Comparison of ENCODE assay signal across 26 cellular contexts in genomic region chr20:63073051-63073737, GRCh38.
DNase-seq lines count a peak whose midpoint lies in the region; ATAC-seq and TF ChIP-seq lines count a peak whose summit lies in the region.
"Had no signal": no experiment of that assay in that cellular context is flagged by ENCODE, and none has a peak within 500 bp of the region (broad histone marks: within the 10 kb centered on the region; RNA-seq: fewer than 3 reads in every experiment).

No MANE protein-coding gene starts in this region.

- CTCF ChIA-PET in SK-N-SH (lab: Yijun Ruan, JAX), result interaction anchor here (1.0 to 5.7 kb wide), 4 partner anchors 13 to 150 kb away, joined by 3 to 36 read pairs (median 7); no protein-coding TSS in a partner anchor
- CTCF ChIA-PET in CD8-positive, alpha-beta T cell (lab: Charles Lee), result interaction anchor here (1.1 kb wide), 1 partner anchor 12 kb away, joined by 3 read pairs; no protein-coding TSS in a partner anchor

- 0 out of 2 replicates have a peak, but pooled peaks cover 3% of the 10 kb centered on the region for H4K20me1 ChIP-seq in SK-N-SH (ENCODE audit: insufficient read depth)

- peaks cover 0 to 5% of the 10 kb centered on the region in 2 experiments; a peak in 1 of 4 replicates for H3K4me1 ChIP-seq in SK-N-SH (ENCODE audit: control insufficient read depth in 1 of 2, insufficient read depth in 2 of 2, low read depth in 1 of 2, low read length in 1 of 2)
- no peaks in the 10 kb centered on the region for H3K4me1 ChIP-seq in CD8-positive, alpha-beta T cell (ENCODE audit: insufficient read depth, low read length)
- no peaks in the 10 kb centered on the region for H3K4me1 ChIP-seq in endodermal cell (ENCODE audit: control insufficient read depth, insufficient read depth, low read length)
- no peaks in the 10 kb centered on the region for H3K4me1 ChIP-seq in trophoblast cell (ENCODE audit: control insufficient read depth in 1 of 2, insufficient read depth in 2 of 2, low read length in 2 of 2)
- H3K4me1 ChIP-seq in gastroesophageal sphincter, result peaks cover 0 to 16% (median 0%) of the 10 kb centered on the region in 3 donors

- no peaks in the 10 kb centered on the region for H3K36me3 Mint-ChIP-seq in CD8-positive, alpha-beta T cell
- no peaks in the 10 kb centered on the region for H3K36me3 Mint-ChIP-seq in endodermal cell (ENCODE audit: low read depth)
- no peaks in the 10 kb centered on the region for H3K36me3 Mint-ChIP-seq in activated CD4-positive, alpha-beta T cell treated with anti-CD3 and anti-CD28 coated beads, Interleukin-2, amount 10 ng/mL, durations not matched to agents 24 days and 14 days (ENCODE audit: low read depth)
- H3K36me3 Mint-ChIP-seq: memory B cell had no signal

- no peak for TF ChIP-seq CTCF in SK-N-SH (IDR thresholded peaks at IDR 0.05)
- TF ChIP-seq CTCF in CD8-positive, alpha-beta T cell (IDR thresholded peaks at IDR 0.05), result no peak
- TF ChIP-seq CTCF in endodermal cell (conservative IDR thresholded peaks at IDR 0.05), result no peak
- TF ChIP-seq CTCF in gastroesophageal sphincter (IDR thresholded peaks at IDR 0.05), result no peak

- no peak for TF ChIP-seq RAD21 in SK-N-SH (IDR thresholded peaks at IDR 0.05; ENCODE audit: low read length)

- H3K4ac ChIP-seq in trophoblast cell (ENCODE audit: low read depth, low read length), result no peak overlapping the region

- H2AK5ac ChIP-seq in trophoblast cell (ENCODE audit: low read length), result no peak overlapping the region

- no peak overlapping the region for H3K4me2 ChIP-seq in SK-N-SH
- no peak overlapping the region for H3K4me2 ChIP-seq in trophoblast cell (ENCODE audit: low read length)

- H3K9me3 ChIP-seq in SK-N-SH, result peaks cover 3% of the 10 kb centered on the region; the same call in 1 of the 2 replicates
- peaks cover 4% of the 10 kb centered on the region for H3K9me3 ChIP-seq in CD8-positive, alpha-beta T cell (ENCODE audit: low read length)
- H3K9me3 ChIP-seq in endodermal cell (ENCODE audit: control insufficient read depth, low read length), result peaks cover 6% of the 10 kb centered on the region
- H3K9me3 ChIP-seq in trophoblast cell (ENCODE audit: insufficient read depth, low read depth, low read length), result peaks cover 9% of the 10 kb centered on the region
- H3K9me3 ChIP-seq in gastroesophageal sphincter, result peaks cover 0 to 32% (median 0%) of the 10 kb centered on the region in 3 donors

- H3K4me1 Mint-ChIP-seq in CD8-positive, alpha-beta T cell (ENCODE audit: low read depth), result peaks cover 4% of the 10 kb centered on the region
- peaks cover 3% of the 10 kb centered on the region for H3K4me1 Mint-ChIP-seq in endodermal cell
- peaks cover 1% of the 10 kb centered on the region for H3K4me1 Mint-ChIP-seq in activated CD4-positive, alpha-beta T cell treated with anti-CD3 and anti-CD28 coated beads, Interleukin-2, amount 10 ng/mL, durations not matched to agents 24 days and 14 days
- H3K4me1 Mint-ChIP-seq: memory B cell had no signal

- H3K27ac ChIP-seq in SK-N-SH (ENCODE audit: low read depth in 2 of 2, low read length in 1 of 2) (no peak overlapping the region), endodermal cell (ENCODE audit: low read depth, low read length) (no peak overlapping the region), trophoblast cell (ENCODE audit: low read depth, low read length) (no peak overlapping the region), caudate nucleus (ENCODE audit: low read depth, low read length) (no peak overlapping the region), gastroesophageal sphincter (no peak overlapping the region)
- no peak overlapping the region for H3K27ac ChIP-seq in CD8-positive, alpha-beta T cell (ENCODE audit: low read depth, low read length)
- H3K27ac ChIP-seq: 22Rv1 had no signal

- POLR2A ChIA-PET in SK-N-SH (lab: Yijun Ruan, JAX), result no interaction called here
- POLR2A ChIA-PET in CD8-positive, alpha-beta T cell (lab: Charles Lee), result interaction anchor here (1.0 kb wide), 1 partner anchor 9 kb away, joined by 3 read pairs; no protein-coding TSS in a partner anchor

- H4K91ac ChIP-seq in trophoblast cell (ENCODE audit: low read depth, low read length), result no peak overlapping the region

- TF ChIP-seq EP300 in SK-N-SH (IDR thresholded peaks at IDR 0.05; ENCODE audit: borderline replicate concordance in 1 of 2, low read depth in 1 of 2, low read length in 1 of 2) (no peak), gastroesophageal sphincter (IDR thresholded peaks at IDR 0.05) (no peak)

- no peak overlapping the region for H3K18ac ChIP-seq in trophoblast cell (ENCODE audit: low read length)

- no peak overlapping the region for H2BK5ac ChIP-seq in trophoblast cell (ENCODE audit: low read depth, low read length, poor library complexity)

- no peak for TF ChIP-seq POLR2A in gastroesophageal sphincter (IDR thresholded peaks at IDR 0.05)

- H3K27me3 Mint-ChIP-seq in CD8-positive, alpha-beta T cell (ENCODE audit: low read depth), result peaks cover 37% of the 10 kb centered on the region
- H3K27me3 Mint-ChIP-seq in endodermal cell (ENCODE audit: insufficient read depth), result peaks cover 37% of the 10 kb centered on the region
- peaks cover 20% of the 10 kb centered on the region for H3K27me3 Mint-ChIP-seq in activated CD4-positive, alpha-beta T cell treated with anti-CD3 and anti-CD28 coated beads, Interleukin-2, amount 10 ng/mL, durations not matched to agents 24 days and 14 days

- no peak overlapping the region for H3K27ac Mint-ChIP-seq in CD8-positive, alpha-beta T cell
- H3K27ac Mint-ChIP-seq in endodermal cell, result no peak overlapping the region
- no peak overlapping the region for H3K27ac Mint-ChIP-seq in activated CD4-positive, alpha-beta T cell treated with anti-CD3 and anti-CD28 coated beads, Interleukin-2, amount 10 ng/mL, durations not matched to agents 24 days and 14 days
- H3K27ac Mint-ChIP-seq: activated CD8-positive, alpha-beta T cell treated with anti-CD3 and anti-CD28 coated beads for 36 hours; memory B cell had no signal

- H4K8ac ChIP-seq in trophoblast cell (ENCODE audit: low read depth, low read length), result no peak overlapping the region

- no peaks in the 10 kb centered on the region for H3K9me2 ChIP-seq in SK-N-SH

- H3F3A ChIP-seq in SK-N-SH (replicated peaks; ENCODE audit: insufficient read depth), result no peaks in the 10 kb centered on the region

- no peak overlapping the region for H3K23ac ChIP-seq in trophoblast cell (ENCODE audit: low read length)

- no peaks in the 10 kb centered on the region for H3K79me1 ChIP-seq in trophoblast cell (ENCODE audit: low read length)

- H2BK120ac ChIP-seq in trophoblast cell (ENCODE audit: insufficient read depth, low read length, poor library complexity), result no peak overlapping the region

- 19% methylated on average over 12 of the region's 14 CpGs for WGBS in SK-N-SH (ENCODE audit: low lambda C conversion rate)
- 75 to 83% methylated on average over 7 to 14 of the region's 14 CpGs for WGBS in endodermal cell (ENCODE audit: insufficient coverage in 1 of 2, insufficient read length in 1 of 2), 2 experiments
- no CpG with 5 or more reads among the region's 14 CpGs for WGBS in trophoblast cell (ENCODE audit: extremely low coverage, insufficient coverage, insufficient read length)
- WGBS in gastroesophageal sphincter (ENCODE audit: low coverage in 1 of 2), 2 donors, result 14% methylated on average over 5 of the region's 14 CpGs; no CpG with 5 or more reads in 1 of the 2 donors

- H3K9ac ChIP-seq in SK-N-SH, result no peak overlapping the region
- no peak overlapping the region for H3K9ac ChIP-seq in endodermal cell (ENCODE audit: extremely low read depth, low read length, poor library complexity, severe bottlenecking)
- H3K9ac ChIP-seq in trophoblast cell (ENCODE audit: low read length), result no peak overlapping the region

- no peak overlapping the region for H4K12ac ChIP-seq in trophoblast cell (ENCODE audit: low read depth, low read length)

- no peak overlapping the region for H3K14ac ChIP-seq in trophoblast cell (ENCODE audit: low read length)

- intact Hi-C loops in CD8-positive, alpha-beta T cell (cut with DNase I, micrococcal nuclease), result no loop called here
- intact Hi-C loops in activated CD4-positive, alpha-beta T cell treated with anti-CD3 and anti-CD28 coated beads, Interleukin-2, amount 10 ng/mL, durations not matched to agents 24 days and 14 days (cut with micrococcal nuclease), result no loop called here

- peak; percentile 71 for DNase-seq in SK-N-SH
- DNase-seq in CD8-positive, alpha-beta T cell, result no peak
- DNase-seq in endodermal cell, result no peak
- DNase-seq in trophoblast cell, result no peak
- no peak for DNase-seq in caudate nucleus (lab: John Stamatoyannopoulos, UW)
- no peak for DNase-seq in activated CD4-positive, alpha-beta T cell treated with anti-CD3 and anti-CD28 coated beads, Interleukin-2, amount 10 ng/mL, durations not matched to agents 24 days and 14 days
- DNase-seq: activated CD4-positive, CD25-positive, alpha-beta regulatory T cell; activated CD8-positive, alpha-beta T cell treated with anti-CD3 and anti-CD28 coated beads for 36 hours; activated naive CD4-positive, alpha-beta T cell; activated T-cell treated with anti-CD3 and anti-CD28 coated beads, Interleukin-2, amount 50 U/mL, for 1 hour; anterior cingulate cortex; central memory CD4-positive, alpha-beta T cell; DMS53; GF-D8; KBM-7; kidney glomerular epithelial cell; MM.1S; NCI-H1417 treated with DMSO at 0.1 percent for 48 hours; NCI-H446 treated with DMSO at 0.1 percent for 48 hours; stimulated activated CD4-positive, alpha-beta T cell treated with anti-CD3 and anti-CD28 coated beads, Interleukin-4, amount 100 ng/mL, for 24 hours; stimulated activated naive CD4-positive, alpha-beta T cell; T-helper 9 cell had no signal

- H3K4me3 Mint-ChIP-seq in CD8-positive, alpha-beta T cell, result peak overlapping the region; percentile 13
- H3K4me3 Mint-ChIP-seq in endodermal cell, result peak overlapping the region; percentile 11
- no peak overlapping the region for H3K4me3 Mint-ChIP-seq in activated CD4-positive, alpha-beta T cell treated with anti-CD3 and anti-CD28 coated beads, Interleukin-2, amount 10 ng/mL, durations not matched to agents 24 days and 14 days
- H3K4me3 Mint-ChIP-seq: activated CD8-positive, alpha-beta T cell treated with anti-CD3 and anti-CD28 coated beads for 36 hours; memory B cell had no signal

- H3K36me3 ChIP-seq in SK-N-SH (replicated peaks in 1 of 2; ENCODE audit: control insufficient read depth in 1 of 2, insufficient read depth in 2 of 2, low read length in 1 of 2), result no peaks in the 10 kb centered on the region
- no peaks in the 10 kb centered on the region for H3K36me3 ChIP-seq in CD8-positive, alpha-beta T cell (ENCODE audit: insufficient read depth, low read length)
- H3K36me3 ChIP-seq in endodermal cell (ENCODE audit: control insufficient read depth, insufficient read depth, low read length), result no peaks in the 10 kb centered on the region
- no peaks in the 10 kb centered on the region for H3K36me3 ChIP-seq in trophoblast cell (ENCODE audit: control insufficient read depth in 1 of 2, insufficient read depth in 2 of 2, low read length in 2 of 2)
- no peaks in the 10 kb centered on the region for H3K36me3 ChIP-seq in gastroesophageal sphincter

- no peak overlapping the region for H2BK12ac ChIP-seq in trophoblast cell (ENCODE audit: low read length)

- H3K9me3 Mint-ChIP-seq in CD8-positive, alpha-beta T cell, result peaks cover 20% of the 10 kb centered on the region
- peaks cover 16% of the 10 kb centered on the region for H3K9me3 Mint-ChIP-seq in endodermal cell
- H3K9me3 Mint-ChIP-seq in activated CD4-positive, alpha-beta T cell treated with anti-CD3 and anti-CD28 coated beads, Interleukin-2, amount 10 ng/mL, durations not matched to agents 24 days and 14 days, result no peaks in the 10 kb centered on the region

- H3K79me2 ChIP-seq in SK-N-SH (ENCODE audit: insufficient read depth) (no peaks in the 10 kb centered on the region), trophoblast cell (ENCODE audit: control insufficient read depth, insufficient read depth, low read length, poor library complexity) (no peaks in the 10 kb centered on the region)

- H3K4me3 ChIP-seq in SK-N-SH (ENCODE audit: low read depth in 2 of 2, low read length in 1 of 2) (no peak overlapping the region; a peak in 1 of 4 replicates), endodermal cell (ENCODE audit: low read length) (no peak overlapping the region), trophoblast cell (ENCODE audit: low read depth, low read length) (peak overlapping the region; percentile 36), gastroesophageal sphincter (no peak overlapping the region)
- H3K4me3 ChIP-seq in CD8-positive, alpha-beta T cell (ENCODE audit: low read depth, low read length), result no peak overlapping the region

- H3K27me3 ChIP-seq in SK-N-SH (ENCODE audit: insufficient read depth), result peaks cover 17% of the 10 kb centered on the region; the same call in 1 of the 2 replicates
- H3K27me3 ChIP-seq in CD8-positive, alpha-beta T cell (ENCODE audit: insufficient read depth, low read length), result peaks cover 15% of the 10 kb centered on the region
- H3K27me3 ChIP-seq in endodermal cell (ENCODE audit: control insufficient read depth, insufficient read depth, low read length, poor library complexity, severe bottlenecking), result peaks cover 51% of the 10 kb centered on the region
- H3K27me3 ChIP-seq in trophoblast cell (ENCODE audit: insufficient read depth, low read length), result peaks cover 30% of the 10 kb centered on the region
- H3K27me3 ChIP-seq in gastroesophageal sphincter, result peaks cover 89% of the 10 kb centered on the region

- ATAC-seq in SK-N-SH treated with all-trans-retinoic acid at 6 μM for 48 hours (no peak), gastroesophageal sphincter (no peak)
- no peak for ATAC-seq in CD8-positive, alpha-beta T cell
- ATAC-seq: activated CD8-positive, alpha-beta T cell treated with anti-CD3 and anti-CD28 coated beads for 36 hours had no signal

- H2AFZ ChIP-seq in SK-N-SH (ENCODE audit: low read depth) (no peak overlapping the region), trophoblast cell (ENCODE audit: insufficient read depth, low read length, poor library complexity) (no peak overlapping the region)
